ENCODE assay signal across 16 cellular contexts in the genomic region with DNA sequence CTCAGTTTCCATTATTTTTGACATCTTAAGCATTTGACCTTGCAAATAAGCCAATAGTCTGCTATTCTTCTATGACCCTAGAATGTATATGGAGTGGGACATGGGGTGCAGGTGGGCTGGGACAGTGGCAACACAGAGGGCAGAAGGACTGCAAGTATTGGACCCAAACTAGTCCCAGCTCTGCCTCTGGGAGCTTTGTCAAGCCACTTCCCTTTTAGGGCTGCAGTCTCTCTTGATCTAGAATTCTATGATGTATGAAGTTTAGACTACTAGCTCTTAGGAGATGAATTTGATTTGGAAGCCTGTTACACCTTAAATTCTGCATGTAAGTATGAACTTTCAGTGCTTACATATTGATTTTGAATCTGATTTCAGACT. TPM values are rescaled to one million over a fixed set of nuclear protein-coding genes. Genes with fewer than 3 reads are reported as not detected.
DNase-seq lines count a peak whose midpoint lies in the region; ATAC-seq, FAIRE-seq and TF ChIP-seq lines count a peak whose summit lies in the region.
"Had no signal": no experiment of that assay in that cellular context is flagged by ENCODE, and none has a peak within 500 bp of the region (broad histone marks: within the 10 kb centered on the region; RNA-seq: fewer than 3 reads in every experiment).

No MANE protein-coding gene starts in this region.

- CTCF ChIA-PET in HepG2 (lab: Yijun Ruan, JAX; ENCODE audit: low intra/inter-chr PET ratio, low total read pairs), result no interaction called here

- POLR2A ChIA-PET in HepG2 (lab: Yijun Ruan, JAX), result no interaction called here

- TF ChIP-seq RAD21 in HepG2 (CRISPR knock-in tag; IDR thresholded peaks at IDR 0.05), result no peak

- DNase-seq in HepG2 (ENCODE audit: low spot score) (no peak), T1000 (lab: John Stamatoyannopoulos, UW) (no peak), EL (no peak), islet precursor cell (no peak)
- DNase-seq: activated CD4-positive, alpha-beta memory T cell treated with anti-CD3 and anti-CD28 coated beads for 36 hours; activated naive CD4-positive, alpha-beta T cell treated with anti-CD3 and anti-CD28 coated beads, Interleukin-2, amount 10 ng/mL, durations not matched to agents 7 days and 5 days; erythroblast; T-helper 9 cell; uterus had no signal

- TF ChIP-seq POLR2A in HepG2 (IDR thresholded peaks at IDR 0.05; ENCODE audit: insufficient read depth in 1 of 2, low read depth in 2 of 2, low read length in 2 of 2), result no peak

- in situ Hi-C loops in HepG2 (cut with HindIII; ENCODE audit: extremely low pct_ligation_motif_present, low pct_unique_long_range_greater_than_20kb), result no loop called here

- H4K20me1 ChIP-seq in HepG2 (ENCODE audit: insufficient read depth, low read length), result 0 out of 2 replicates have a peak, but pooled peaks cover 2% of the 10 kb centered on the region

- FAIRE-seq in HepG2 (lab: Jason Lieb, UNC), result no peak

- no peaks in the 10 kb centered on the region for H3K36me3 ChIP-seq in HepG2 (replicated peaks in 1 of 2; ENCODE audit: control insufficient read depth in 1 of 2, insufficient read depth in 2 of 2, low read length in 2 of 2)
- H3K36me3 ChIP-seq: uterus had no signal

- H3K4me1 ChIP-seq in HepG2 (ENCODE audit: insufficient read depth, low read length), result no peaks in the 10 kb centered on the region
- H3K4me1 ChIP-seq: uterus had no signal

- no peak overlapping the region for H3K9ac ChIP-seq in HepG2 (ENCODE audit: insufficient read depth, low read depth, low read length)

- no peaks in the 10 kb centered on the region for H3K79me2 ChIP-seq in HepG2 (ENCODE audit: insufficient read depth, low read length)

- no peaks in the 10 kb centered on the region for H3K9me3 ChIP-seq in HepG2 (ENCODE audit: low read length)
- H3K9me3 ChIP-seq: uterus had no signal

- no peak overlapping the region for H3K4me2 ChIP-seq in HepG2 (ENCODE audit: low read depth, low read length)

- no peak overlapping the region for H3K4me3 ChIP-seq in HepG2 (replicated peaks in 1 of 3; ENCODE audit: insufficient read depth in 1 of 3, low read depth in 2 of 3, low read length in 3 of 3)
- H3K4me3 ChIP-seq: uterus had no signal

- H3K27me3 ChIP-seq in HepG2 (ENCODE audit: control insufficient read depth in 1 of 2, insufficient read depth in 2 of 2, low read length in 2 of 2), result peaks cover 0 to 18% of the 10 kb centered on the region in 2 experiments; a peak in 3 of 5 replicates
- H3K27me3 ChIP-seq: uterus had no signal

- no peak overlapping the region for H2AFZ ChIP-seq in HepG2 (ENCODE audit: low read length)

- H3K27ac ChIP-seq in HepG2 (ENCODE audit: extremely low read length, insufficient read depth, low read length), result no peak overlapping the region
- H3K27ac ChIP-seq: uterus had no signal

- ATAC-seq in GM18520 (IDR thresholded peaks at IDR 0.05; ENCODE audit: unreplicated experiment) (peak; percentile 10), GM21381 (IDR thresholded peaks at IDR 0.05; ENCODE audit: unreplicated experiment) (peak; percentile 20), HG02885 (IDR thresholded peaks at IDR 0.05; ENCODE audit: poor library complexity, unreplicated experiment) (peak; percentile 25), HG03520 (IDR thresholded peaks at IDR 0.05; ENCODE audit: unreplicated experiment) (peak; percentile 21), HepG2 (no peak)

- intact Hi-C loops in HepG2 (cut with micrococcal nuclease; ENCODE audit: unreplicated experiment), result no loop called here

- TF ChIP-seq CTCF in HepG2 (CRISPR knock-in tag; IDR thresholded peaks at IDR 0.05), result no peak

- TF ChIP-seq EP300 in HepG2 (IDR thresholded peaks at IDR 0.05; ENCODE audit: low read depth in 2 of 2, low read length in 2 of 2) (no peak), HepG2 (CRISPR knock-in tag; IDR thresholded peaks at IDR 0.05; ENCODE audit: borderline replicate concordance) (no peak)

- BruUV-seq in HepG2 (replicated peaks; lab: Mats Ljungman, UMichigan), result no TSS peak

TF ChIP-seq in HepG2, 621 proteins besides CTCF, POLR2A, EP300 and RAD21 (continues in another document):
- TF ChIP-seq ZNF350 (CRISPR knock-in tag; IDR thresholded peaks at IDR 0.05; ENCODE audit: borderline replicate concordance, low read depth) (no peak), ISL2 (CRISPR knock-in tag; IDR thresholded peaks at IDR 0.05) (no peak)

RNA-seq across cellular contexts. Expression of a gene that starts 27.6 kb away (rescaled TPM):
- total RNA-seq in HepG2 (2016; rRNA removed; fragmentation: Illumina TruSeq; extraction: Trizol), result not detected in 2 replicates
- not detected in 2 replicates for total RNA-seq in HepG2 (2016; cell fraction: cytosol; rRNA removed; fragmentation: Illumina TruSeq; extraction: Trizol; ENCODE audit: low read depth)
- not detected in 2 replicates for total RNA-seq in HepG2 (2016; cell fraction: insoluble cytoplasmic fraction; rRNA removed; fragmentation: Illumina TruSeq; extraction: Trizol)
- not detected in 2 replicates for total RNA-seq in HepG2 (2016; cell fraction: membrane; rRNA removed; fragmentation: Illumina TruSeq; extraction: Trizol)
- total RNA-seq in HepG2 (2016; cell fraction: nucleus; rRNA removed; fragmentation: Illumina TruSeq; extraction: Trizol), result not detected in 2 replicates
- not detected in 2 replicates for polyA plus RNA-seq in HepG2 (2011; rRNA removed)
- not detected in 2 replicates for polyA plus RNA-seq in HepG2 (2011; cell fraction: cytosol; rRNA removed)
- polyA plus RNA-seq in HepG2 (2011; cell fraction: nucleus; rRNA removed), result not detected in 2 replicates
- not detected in 2 replicates for polyA plus RNA-seq in HepG2 (2012)
- polyA plus RNA-seq in HepG2 (2016; cell fraction: cytosol; fragmentation: Illumina TruSeq; extraction: Trizol; ENCODE audit: low read depth), result not detected in 2 replicates
- polyA plus RNA-seq in HepG2 (2016; cell fraction: insoluble cytoplasmic fraction; fragmentation: Illumina TruSeq; extraction: Trizol; ENCODE audit: low read depth), result not detected in 2 replicates
- polyA plus RNA-seq in HepG2 (2016; cell fraction: membrane; fragmentation: Illumina TruSeq; extraction: Trizol; ENCODE audit: low read depth), result not detected in 2 replicates
- polyA plus RNA-seq in HepG2 (2016; cell fraction: nucleus; fragmentation: Illumina TruSeq; extraction: Trizol; ENCODE audit: insufficient read depth, low read depth), result not detected in 2 replicates
- polyA minus RNA-seq in HepG2 (2011; rRNA and poly(A)+ RNA removed; ENCODE audit: low replicate concordance), result not detected in 2 replicates
- polyA minus RNA-seq in HepG2 (2011; cell fraction: cytosol; rRNA and poly(A)+ RNA removed), result not detected in 2 replicates
- polyA minus RNA-seq in HepG2 (2011; cell fraction: nucleus; rRNA and poly(A)+ RNA removed), result not detected in 2 replicates
- total RNA-seq: M059J, osteocyte, RPMI7951 had no signal

RNA-seq across cellular contexts. Expression of a gene that starts 44.2 kb away (rescaled TPM):
- 27.7 and 31.1 TPM in 2 replicates for total RNA-seq in HepG2 (2016; rRNA removed; fragmentation: Illumina TruSeq; extraction: Trizol)
- 29.0 and 32.0 TPM in 2 replicates for total RNA-seq in HepG2 (2016; cell fraction: cytosol; rRNA removed; fragmentation: Illumina TruSeq; extraction: Trizol; ENCODE audit: low read depth)
- total RNA-seq in HepG2 (2016; cell fraction: insoluble cytoplasmic fraction; rRNA removed; fragmentation: Illumina TruSeq; extraction: Trizol), result 28.7 and 29.8 TPM in 2 replicates
- total RNA-seq in HepG2 (2016; cell fraction: membrane; rRNA removed; fragmentation: Illumina TruSeq; extraction: Trizol), result 13.4 and 16.4 TPM in 2 replicates
- 49.9 and 50.1 TPM in 2 replicates for total RNA-seq in HepG2 (2016; cell fraction: nucleus; rRNA removed; fragmentation: Illumina TruSeq; extraction: Trizol)
- 7.5 and 9.4 TPM in 2 replicates for polyA plus RNA-seq in HepG2 (2011; rRNA removed)
- polyA plus RNA-seq in HepG2 (2011; cell fraction: cytosol; rRNA removed), result 2.2 and 3.0 TPM in 2 replicates
- 14.8 and 17.3 TPM in 2 replicates for polyA plus RNA-seq in HepG2 (2011; cell fraction: nucleus; rRNA removed)
- 15.2 and 18.1 TPM in 2 replicates for polyA plus RNA-seq in HepG2 (2012)
- 5.3 and 7.1 TPM in 2 replicates for polyA plus RNA-seq in HepG2 (2016; cell fraction: cytosol; fragmentation: Illumina TruSeq; extraction: Trizol; ENCODE audit: low read depth)
- 30.3 and 34.3 TPM in 2 replicates for polyA plus RNA-seq in HepG2 (2016; cell fraction: insoluble cytoplasmic fraction; fragmentation: Illumina TruSeq; extraction: Trizol; ENCODE audit: low read depth)
- 10.1 and 10.6 TPM in 2 replicates for polyA plus RNA-seq in HepG2 (2016; cell fraction: membrane; fragmentation: Illumina TruSeq; extraction: Trizol; ENCODE audit: low read depth)
- 45.5 and 47.6 TPM in 2 replicates for polyA plus RNA-seq in HepG2 (2016; cell fraction: nucleus; fragmentation: Illumina TruSeq; extraction: Trizol; ENCODE audit: insufficient read depth, low read depth)
- 12.0 and 20.5 TPM in 2 replicates for polyA minus RNA-seq in HepG2 (2011; rRNA and poly(A)+ RNA removed; ENCODE audit: low replicate concordance)
- 5.1 and 5.2 TPM in 2 replicates for polyA minus RNA-seq in HepG2 (2011; cell fraction: cytosol; rRNA and poly(A)+ RNA removed)
- 58.9 and 61.8 TPM in 2 replicates for polyA minus RNA-seq in HepG2 (2011; cell fraction: nucleus; rRNA and poly(A)+ RNA removed)
